In the genomic region with DNA sequence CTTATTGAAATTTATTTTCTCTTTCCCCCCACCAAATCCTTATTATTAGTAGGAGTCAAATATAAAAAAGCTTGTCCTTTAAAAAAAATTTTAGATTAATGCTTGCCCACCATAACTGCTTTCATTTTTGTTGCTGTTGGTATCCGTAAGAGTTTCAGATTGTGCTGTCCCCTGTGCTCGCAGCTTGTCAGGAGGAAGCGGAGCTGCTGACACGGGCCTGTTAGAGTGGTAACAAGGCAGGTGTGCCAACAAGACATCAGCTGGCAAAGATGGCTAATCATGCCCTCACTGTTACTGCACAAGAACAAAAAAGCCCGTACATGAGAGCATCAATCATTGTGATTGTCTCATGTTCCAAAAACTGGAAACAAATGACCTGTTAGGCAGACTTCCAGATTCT, we compare ENCODE assay signal across 19 cellular contexts.
"Had no signal": no experiment of that assay in that cellular context is flagged by ENCODE, and none has a peak within 500 bp of the region (broad histone marks: within the 10 kb centered on the region; RNA-seq: fewer than 3 reads in every experiment).

No MANE protein-coding gene starts in this region.

- H3K36me3 ChIP-seq: neural progenitor cell, right lobe of liver, thyroid gland, upper lobe of right lung had no signal

- H3K27me3 ChIP-seq: neural progenitor cell, right lobe of liver, thyroid gland, upper lobe of right lung had no signal

- H3K27ac ChIP-seq: neural progenitor cell, right lobe of liver, skin epidermis, thyroid gland, upper lobe of right lung had no signal

- H3K4me2 ChIP-seq: neural progenitor cell had no signal

- H3K9me3 ChIP-seq: right lobe of liver, thyroid gland, upper lobe of right lung had no signal

- H3K9ac ChIP-seq: neural progenitor cell had no signal

- H2AFZ ChIP-seq: neural progenitor cell had no signal

- H3K4me1 ChIP-seq: right lobe of liver, upper lobe of right lung had no signal

- H3K4me3 ChIP-seq: lung, neural progenitor cell, right lobe of liver, skin epidermis, thyroid gland, upper lobe of right lung had no signal

- DNase-seq: activated CD8-positive, alpha-beta memory T cell treated with anti-CD3 and anti-CD28 coated beads, Interleukin-2, amount 50 U/mL, for 48 hours; activated naive CD4-positive, alpha-beta T cell; activated naive CD8-positive, alpha-beta T cell treated with anti-CD3 and anti-CD28 coated beads for 36 hours; activated T-cell treated with anti-CD3 and anti-CD28 coated beads, Interleukin-2, amount 50 U/mL, for 4 hours; central memory CD4-positive, alpha-beta T cell; dermis blood vessel endothelial cell; effector memory CD4-positive, alpha-beta T cell; foreskin melanocyte; immature natural killer cell; naive thymus-derived CD4-positive, alpha-beta T cell; posterior cingulate gyrus; right lobe of liver; stimulated activated CD4-positive, alpha-beta T cell treated with anti-CD3 and anti-CD28 coated beads, Interleukin-1b, Interleukin-23, amount 100 ng/mL, for 48 hours; substantia nigra; thyroid gland; upper lobe of right lung had no signal
